1 cellular context compared by ENCODE assay signal in the genomic region with DNA sequence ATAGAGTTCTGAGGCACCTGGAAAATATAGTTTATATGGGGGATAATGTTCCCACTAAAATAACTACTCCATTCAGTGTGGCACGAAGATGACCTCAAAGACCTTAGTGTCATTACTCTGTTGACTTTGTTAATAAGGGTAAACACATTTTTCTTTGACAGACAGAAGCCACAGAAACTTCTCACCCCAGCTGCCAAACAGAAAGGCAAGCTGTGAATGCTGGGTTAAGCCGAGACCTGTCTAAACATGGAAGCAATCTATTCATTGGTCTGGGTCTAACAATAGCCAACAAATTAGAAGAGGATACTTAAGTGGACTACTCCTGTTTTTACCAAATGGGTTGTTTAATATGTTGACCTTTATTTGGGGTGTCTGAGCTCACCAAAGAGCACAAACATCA.
A peak's percentile ranks its signal among the peaks of the same experiment; 100 is the strongest.
TF ChIP-seq lines count a peak whose summit lies in the region.

No MANE protein-coding gene starts in this region.

TF ChIP-seq in HepG2, 621 proteins besides CTCF, POLR2A, EP300 and RAD21:
- TF ChIP-seq KMT2A (CRISPR knock-in tag; IDR thresholded peaks at IDR 0.05) (no peak), FOSL1 (CRISPR knock-in tag; IDR thresholded peaks at IDR 0.05; ENCODE audit: borderline replicate concordance) (no peak), SPEN (CRISPR knock-in tag; IDR thresholded peaks at IDR 0.05; ENCODE audit: low read depth) (no peak), NR2F6 (IDR thresholded peaks at IDR 0.05) (0 out of 2 replicates have a peak, but pooled peaks have one; percentile 15), NR2F6 (CRISPR knock-in tag; IDR thresholded peaks at IDR 0.05) (no peak)
- TF ChIP-seq, protein P1, sequence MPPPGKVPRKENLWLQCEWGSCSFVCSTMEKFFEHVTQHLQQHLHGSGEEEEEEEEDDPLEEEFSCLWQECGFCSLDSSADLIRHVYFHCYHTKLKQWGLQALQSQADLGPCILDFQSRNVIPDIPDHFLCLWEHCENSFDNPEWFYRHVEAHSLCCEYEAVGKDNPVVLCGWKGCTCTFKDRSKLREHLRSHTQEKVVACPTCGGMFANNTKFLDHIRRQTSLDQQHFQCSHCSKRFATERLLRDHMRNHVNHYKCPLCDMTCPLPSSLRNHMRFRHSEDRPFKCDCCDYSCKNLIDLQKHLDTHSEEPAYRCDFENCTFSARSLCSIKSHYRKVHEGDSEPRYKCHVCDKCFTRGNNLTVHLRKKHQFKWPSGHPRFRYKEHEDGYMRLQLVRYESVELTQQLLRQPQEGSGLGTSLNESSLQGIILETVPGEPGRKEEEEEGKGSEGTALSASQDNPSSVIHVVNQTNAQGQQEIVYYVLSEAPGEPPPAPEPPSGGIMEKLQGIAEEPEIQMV (CRISPR knock-in tag; IDR thresholded peaks at IDR 0.05; ENCODE audit: low read depth): no peak
- TF ChIP-seq, protein P2, sequence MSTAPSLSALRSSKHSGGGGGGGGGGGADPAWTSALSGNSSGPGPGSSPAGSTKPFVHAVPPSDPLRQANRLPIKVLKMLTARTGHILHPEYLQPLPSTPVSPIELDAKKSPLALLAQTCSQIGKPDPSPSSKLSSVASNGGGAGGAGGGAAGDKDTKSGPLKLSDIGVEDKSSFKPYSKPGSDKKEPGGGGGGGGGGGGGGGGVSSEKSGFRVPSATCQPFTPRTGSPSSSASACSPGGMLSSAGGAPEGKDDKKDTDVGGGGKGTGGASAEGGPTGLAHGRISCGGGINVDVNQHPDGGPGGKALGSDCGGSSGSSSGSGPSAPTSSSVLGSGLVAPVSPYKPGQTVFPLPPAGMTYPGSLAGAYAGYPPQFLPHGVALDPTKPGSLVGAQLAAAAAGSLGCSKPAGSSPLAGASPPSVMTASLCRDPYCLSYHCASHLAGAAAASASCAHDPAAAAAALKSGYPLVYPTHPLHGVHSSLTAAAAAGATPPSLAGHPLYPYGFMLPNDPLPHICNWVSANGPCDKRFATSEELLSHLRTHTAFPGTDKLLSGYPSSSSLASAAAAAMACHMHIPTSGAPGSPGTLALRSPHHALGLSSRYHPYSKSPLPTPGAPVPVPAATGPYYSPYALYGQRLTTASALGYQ (CRISPR knock-in tag; IDR thresholded peaks at IDR 0.05): no peak
TF ChIP-seq in HepG2: peak in this region for 1.
